In genomic region chr4:15003891-15004700, GRCh38 we compare ENCODE assay signal across 8 cellular contexts. TPM values are rescaled to one million over a fixed set of nuclear protein-coding genes. Genes with fewer than 3 reads are reported as not detected.
DNase-seq lines count a peak whose midpoint lies in the region; ATAC-seq, FAIRE-seq and TF ChIP-seq lines count a peak whose summit lies in the region.

No MANE protein-coding gene starts in this region.

- peak in 1 of 3 donors; percentile 4 for ATAC-seq in natural killer cell
- no peak for ATAC-seq in stimulated activated naive CD8-positive, alpha-beta T cell treated with anti-CD3 and anti-CD28 coated beads, Interleukin-15, Interleukin-2, amounts not matched to agents 100 U/mL and 50 U/mL, for 24 hours

- H3K36me3 Mint-ChIP-seq in activated T-cell treated with anti-CD3 and anti-CD28 coated beads, Interleukin-2, amount 50 U/mL, for 24 hours (ENCODE audit: low read depth): peaks cover 15% of the 10 kb centered on the region
- no peaks in the 10 kb centered on the region for H3K36me3 Mint-ChIP-seq in natural killer cell

- H3K4me3 Mint-ChIP-seq in activated T-cell treated with anti-CD3 and anti-CD28 coated beads, Interleukin-2, amount 50 U/mL, for 24 hours: peak overlapping the region; percentile 87
- peak overlapping the region; percentile 79 for H3K4me3 Mint-ChIP-seq in natural killer cell

- H3F3A ChIP-seq in MM.1S (ENCODE audit: insufficient read depth, low read length): peaks cover 23% of the 10 kb centered on the region

- peak overlapping the region; percentile 74 for H3K27ac ChIP-seq in MM.1S (ENCODE audit: low read length)
- peak overlapping the region; percentile 94 to 100 (median 100) for H3K27ac ChIP-seq in esophagus squamous epithelium

- H3K9me2 ChIP-seq in MM.1S (replicated peaks; ENCODE audit: insufficient read depth, low read length): no peaks in the 10 kb centered on the region

- H3K79me2 ChIP-seq in MM.1S (ENCODE audit: low read length): peaks cover 52% of the 10 kb centered on the region

- H3K4me3 ChIP-seq in MM.1S (ENCODE audit: low read length) (peak overlapping the region; percentile 89), esophagus squamous epithelium (peak overlapping the region; percentile 89 to 99 (median 94))

- FAIRE-seq in GM19239 (lab: Jason Lieb, UNC): no peak

- WGBS in esophagus squamous epithelium, 2 donors: 0% methylated on average over 13 of the region's 106 CpGs; no CpG with 5 or more reads in 1 of the 2 donors

- H3K27ac Mint-ChIP-seq in activated T-cell treated with anti-CD3 and anti-CD28 coated beads, Interleukin-2, amount 50 U/mL, for 24 hours: peak overlapping the region; percentile 33
- H3K27ac Mint-ChIP-seq in natural killer cell: peak overlapping the region; percentile 91 to 96

- H3K27me3 ChIP-seq in MM.1S (replicated peaks; ENCODE audit: insufficient read depth, low read length) (no peaks in the 10 kb centered on the region), esophagus squamous epithelium (no peaks in the 10 kb centered on the region)

- H3K9me3 ChIP-seq in MM.1S (replicated peaks; ENCODE audit: insufficient read depth, low read length): no peaks in the 10 kb centered on the region
- H3K9me3 ChIP-seq in esophagus squamous epithelium: no peaks in the 10 kb centered on the region

- no peak for TF ChIP-seq CTCF in MM.1S (IDR thresholded peaks at IDR 0.05; ENCODE audit: low read length)
- TF ChIP-seq CTCF in esophagus squamous epithelium (IDR thresholded peaks at IDR 0.05): no peak
- no peak for TF ChIP-seq CTCF in natural killer cell (IDR thresholded peaks at IDR 0.05)

- peak overlapping the region; percentile 19; the same call in 1 of the 2 replicates for H3K4me2 ChIP-seq in MM.1S (ENCODE audit: low read depth, low read length)

- H3K4me1 Mint-ChIP-seq in activated T-cell treated with anti-CD3 and anti-CD28 coated beads, Interleukin-2, amount 50 U/mL, for 24 hours (ENCODE audit: low read depth): peaks cover 31% of the 10 kb centered on the region
- peaks cover 30 to 31% of the 10 kb centered on the region in 2 donors for H3K4me1 Mint-ChIP-seq in natural killer cell

- H3K4me1 ChIP-seq in MM.1S (ENCODE audit: low read length) (0 out of 2 replicates have a peak, but pooled peaks cover 8% of the 10 kb centered on the region), esophagus squamous epithelium (peaks cover 2 to 59% (median 8%) of the 10 kb centered on the region in 3 donors)

- no peak for TF ChIP-seq POLR2A in esophagus squamous epithelium (IDR thresholded peaks at IDR 0.05)

- DNase-seq in 8988T (peak; percentile 24), GM19239 (ENCODE audit: insufficient read length, low spot score) (peak; percentile 4), MM.1S (peak; percentile 26), esophagus squamous epithelium (lab: John Stamatoyannopoulos, UW) (no peak), natural killer cell (peak; percentile 56), NCI-H187 (lab: John Stamatoyannopoulos, UW) (no peak)
- peak; percentile 78 for DNase-seq in activated T-cell treated with anti-CD3 and anti-CD28 coated beads, Interleukin-2, amount 50 U/mL, for 24 hours
- DNase-seq in stimulated activated naive CD8-positive, alpha-beta T cell treated with anti-CD3 and anti-CD28 coated beads, Interleukin-15, Interleukin-2, amounts not matched to agents 100 U/mL and 50 U/mL, for 24 hours: peak; percentile 53

- no peaks in the 10 kb centered on the region for H3K9me3 Mint-ChIP-seq in activated T-cell treated with anti-CD3 and anti-CD28 coated beads, Interleukin-2, amount 50 U/mL, for 24 hours
- H3K9me3 Mint-ChIP-seq in natural killer cell: no peaks in the 10 kb centered on the region

- H3K27me3 Mint-ChIP-seq in activated T-cell treated with anti-CD3 and anti-CD28 coated beads, Interleukin-2, amount 50 U/mL, for 24 hours: no peaks in the 10 kb centered on the region
- H3K27me3 Mint-ChIP-seq in natural killer cell (ENCODE audit: low read depth in 2 of 2): no peaks in the 10 kb centered on the region

- peak overlapping the region; percentile 86 for H3K9ac ChIP-seq in MM.1S (ENCODE audit: low read length)

- no peaks in the 10 kb centered on the region; the same call in 1 of the 2 replicates for H3K36me3 ChIP-seq in MM.1S (replicated peaks; ENCODE audit: insufficient read depth, low read length)
- H3K36me3 ChIP-seq in esophagus squamous epithelium: peaks cover 0 to 21% (median 0%) of the 10 kb centered on the region in 3 donors

- H2AFZ ChIP-seq in MM.1S (ENCODE audit: low read length): peak overlapping the region; percentile 63; the same call in 1 of the 2 replicates

- H4K20me1 ChIP-seq in MM.1S (ENCODE audit: insufficient read depth, low read length): 0 out of 2 replicates have a peak, but pooled peaks cover 9% of the 10 kb centered on the region

- intact Hi-C loops in esophagus squamous epithelium (cut with DNase I) (loop anchor here (10.0 kb wide), 1 partner anchor 139 kb away; no protein-coding TSS in a partner anchor), natural killer cell (cut with micrococcal nuclease) (loop anchor here (2.0 to 10.0 kb wide), 8 partner anchors 79 to 1522 kb away; partner anchors contain the start of genes BOD1L1, FBXL5, FGFBP2 and RAB28)

RNA-seq across cellular contexts. Expression of gene CPEB2, which starts 1.8 kb away (rescaled TPM):
- total RNA-seq in esophagus squamous epithelium (10 to 100 TPM; 10.5 to 32.6 (median 22.6) TPM), natural killer cell (10 to 100 TPM; 24.7 to 32.5 (median 29.0) TPM)

Comparison
In these comparisons a context has a peak if more than half of its experiments do, and no peak if none do; other contexts are left out.
1. DNase-seq: peak in 8988T (single experiment), GM19239 (single experiment), MM.1S (single experiment), activated T-cell treated with anti-CD3 and anti-CD28 coated beads, Interleukin-2, amount 50 U/mL, for 24 hours (single experiment), natural killer cell (single experiment) and stimulated activated naive CD8-positive, alpha-beta T cell treated with anti-CD3 and anti-CD28 coated beads, Interleukin-15, Interleukin-2, amounts not matched to agents 100 U/mL and 50 U/mL, for 24 hours (single experiment); none in esophagus squamous epithelium (single experiment) and NCI-H187 (0 of 2).